In the genomic region with DNA sequence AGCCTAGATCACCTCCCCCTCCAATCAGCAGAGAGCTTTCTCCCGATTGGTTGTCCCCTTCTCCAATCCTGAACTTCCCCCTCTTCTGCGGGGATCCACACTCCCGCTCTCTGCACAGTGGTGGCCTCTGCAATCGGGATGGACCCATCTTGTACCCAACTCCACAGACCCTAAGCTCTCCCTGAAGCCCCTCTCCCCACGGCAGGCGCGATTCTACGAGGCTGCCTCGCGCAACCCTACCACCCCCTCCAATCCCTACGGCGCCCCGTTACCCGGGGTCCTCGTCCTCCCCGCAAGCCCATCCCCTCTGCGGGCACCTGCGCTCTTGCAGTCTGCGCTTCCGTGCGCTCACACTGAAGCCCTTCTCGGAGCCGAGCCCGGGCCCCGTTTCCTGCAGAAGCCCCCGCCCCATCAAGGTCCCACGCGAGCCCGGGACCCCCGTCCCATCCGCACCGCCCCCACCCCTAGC, we compare ENCODE assay signal across 8 cellular contexts.
DNase-seq lines count a peak whose midpoint lies in the region; ATAC-seq and TF ChIP-seq lines count a peak whose summit lies in the region.

No MANE protein-coding gene starts in this region.

- ATAC-seq in GM18909 (IDR thresholded peaks at IDR 0.05; ENCODE audit: poor library complexity, unreplicated experiment), result peak; percentile 35
- ATAC-seq in HG03280 (IDR thresholded peaks at IDR 0.05; ENCODE audit: unreplicated experiment), result peak; percentile 27

- peak overlapping the region; percentile 74 to 92 for H3K27ac ChIP-seq in coronary artery

- peak overlapping the region; percentile 89 for H3K4me3 ChIP-seq in coronary artery

- TF ChIP-seq CTCF in coronary artery (IDR thresholded peaks at IDR 0.05), result no peak

- peak; percentile 99 for DNase-seq in AG08395 (ENCODE audit: low spot score)
- DNase-seq in NCI-H510A (lab: John Stamatoyannopoulos, UW), result peak; percentile 67
- peak; percentile 46 to 48 for DNase-seq in activated CD4-positive, alpha-beta T cell treated with anti-CD3 and anti-CD28 coated beads for 4 hours
- peak; percentile 84 for DNase-seq in coronary artery (ENCODE audit: low spot score)
- DNase-seq in left kidney (ENCODE audit: low read depth, low spot score), result peak; percentile 94
- DNase-seq in stimulated activated CD4-positive, alpha-beta T cell treated with anti-CD3 and anti-CD28 coated beads, Interleukin-2, amount 100 ng/mL, for 24 hours, result peak; percentile 71 to 80

Comparison
In these comparisons a context has a peak if more than half of its experiments do, and no peak if none do; other contexts are left out.
1. Peak in every context shown above with its lines: DNase-seq, ATAC-seq, H3K4me3 ChIP-seq and H3K27ac ChIP-seq.
2. DNase-seq: peak in every context shown above with its lines; median percentile 99 in AG08395; 94 in left kidney; 84 in coronary artery; 76 in stimulated activated CD4-positive, alpha-beta T cell treated with anti-CD3 and anti-CD28 coated beads, Interleukin-2, amount 100 ng/mL, for 24 hours; 67 in NCI-H510A; 47 in activated CD4-positive, alpha-beta T cell treated with anti-CD3 and anti-CD28 coated beads for 4 hours.